Comparison of ENCODE assay signal across 16 cellular contexts in genomic region chr14:79275367-79275655, GRCh38.
DNase-seq lines count a peak whose midpoint lies in the region; ATAC-seq and TF ChIP-seq lines count a peak whose summit lies in the region.
"Had no signal": no experiment of that assay in that cellular context is flagged by ENCODE, and none has a peak within 500 bp of the region (broad histone marks: within the 10 kb centered on the region; RNA-seq: fewer than 3 reads in every experiment).

No MANE protein-coding gene starts in this region.

- TF ChIP-seq CTCF in neural cell (IDR thresholded peaks at IDR 0.05; ENCODE audit: poor library complexity, severe bottlenecking): no peak
- TF ChIP-seq CTCF in CD8-positive, alpha-beta T cell (IDR thresholded peaks at IDR 0.05): no peak

- H2AFZ ChIP-seq in neural cell (ENCODE audit: low read depth, low read length): no peak overlapping the region

- peaks cover 4% of the 10 kb centered on the region for H3F3A ChIP-seq in neural cell (ENCODE audit: insufficient read depth, low read length, poor library complexity, severe bottlenecking)

- no peak overlapping the region for H3K27ac Mint-ChIP-seq in CD8-positive, alpha-beta T cell
- H3K27ac Mint-ChIP-seq: CD4-positive, CD25-positive, alpha-beta regulatory T cell had no signal

- H3K27me3 ChIP-seq in neural cell (ENCODE audit: insufficient read depth, low read depth, low read length): no peaks in the 10 kb centered on the region
- no peaks in the 10 kb centered on the region for H3K27me3 ChIP-seq in CD8-positive, alpha-beta T cell (ENCODE audit: insufficient read depth, low read length)
- H3K27me3 ChIP-seq: BLaER1 treated with 17β-estradiol and CSF1 and Interleukin-3, amounts not matched to agents 10 nM and 100 nM had no signal

- no peak overlapping the region for H3K27ac ChIP-seq in neural cell (ENCODE audit: low read length)
- no peak overlapping the region for H3K27ac ChIP-seq in CD8-positive, alpha-beta T cell (ENCODE audit: low read depth, low read length)
- H3K27ac ChIP-seq: BLaER1 treated with 17β-estradiol and CSF1 and Interleukin-3, amounts not matched to agents 10 nM and 100 nM had no signal

- CTCF ChIA-PET in CD8-positive, alpha-beta T cell (lab: Charles Lee): interaction anchor here (0.6 to 1.0 kb wide), 2 partner anchors 13 to 305 kb away, joined by 3 to 5 read pairs; no protein-coding TSS in a partner anchor

- no peak for TF ChIP-seq RAD21 in neural cell (conservative IDR thresholded peaks at IDR 0.05)

- no peaks in the 10 kb centered on the region for H3K9me3 Mint-ChIP-seq in CD8-positive, alpha-beta T cell

- no peaks in the 10 kb centered on the region for H3K9me3 ChIP-seq in neural cell (ENCODE audit: low read length)
- H3K9me3 ChIP-seq in CD8-positive, alpha-beta T cell (ENCODE audit: low read length): no peaks in the 10 kb centered on the region

- H3K4me1 Mint-ChIP-seq in CD8-positive, alpha-beta T cell (ENCODE audit: low read depth): no peaks in the 10 kb centered on the region
- H3K4me1 Mint-ChIP-seq: CD4-positive, CD25-positive, alpha-beta regulatory T cell had no signal

- H3K4me2 ChIP-seq in neural cell (ENCODE audit: low read length): no peak overlapping the region
- H3K4me2 ChIP-seq: BLaER1 treated with 17β-estradiol and CSF1 and Interleukin-3, amounts not matched to agents 10 nM and 100 nM had no signal

- H3K9me2 ChIP-seq in neural cell (ENCODE audit: insufficient read depth, low read length): no peaks in the 10 kb centered on the region

- TF ChIP-seq EP300 in neural cell (conservative IDR thresholded peaks at IDR 0.05; ENCODE audit: poor library complexity, severe bottlenecking): no peak

- H3K36me3 ChIP-seq in neural cell (ENCODE audit: insufficient read depth, low read length): no peaks in the 10 kb centered on the region
- H3K36me3 ChIP-seq in CD8-positive, alpha-beta T cell (ENCODE audit: insufficient read depth, low read length): no peaks in the 10 kb centered on the region
- H3K36me3 ChIP-seq: BLaER1 treated with 17β-estradiol and CSF1 and Interleukin-3, amounts not matched to agents 10 nM and 100 nM had no signal

- ATAC-seq in GM21528 (IDR thresholded peaks at IDR 0.05; ENCODE audit: low FRiP score, unreplicated experiment): no peak
- ATAC-seq in CD8-positive, alpha-beta T cell: no peak
- ATAC-seq: HepG2 had no signal

- POLR2A ChIA-PET in CD8-positive, alpha-beta T cell (lab: Charles Lee): no interaction called here

- H3K4me1 ChIP-seq in CD8-positive, alpha-beta T cell (ENCODE audit: insufficient read depth, low read length): no peaks in the 10 kb centered on the region
- H3K4me1 ChIP-seq: BLaER1 treated with 17β-estradiol and CSF1 and Interleukin-3, amounts not matched to agents 10 nM and 100 nM had no signal

- H3K4me3 ChIP-seq in neural cell (ENCODE audit: low read length): no peak overlapping the region
- H3K4me3 ChIP-seq in CD8-positive, alpha-beta T cell (ENCODE audit: low read depth, low read length): no peak overlapping the region
- H3K4me3 ChIP-seq: BLaER1 treated with 17β-estradiol and CSF1 and Interleukin-3, amounts not matched to agents 10 nM and 100 nM had no signal

- H3K36me3 Mint-ChIP-seq in CD8-positive, alpha-beta T cell: no peaks in the 10 kb centered on the region
- H3K36me3 Mint-ChIP-seq: CD4-positive, CD25-positive, alpha-beta regulatory T cell had no signal

- peaks cover 22% of the 10 kb centered on the region for H3K79me2 ChIP-seq in neural cell (replicated peaks; ENCODE audit: insufficient read depth, low read length)

- peak; percentile 42 for DNase-seq in NCI-H2171 treated with DMSO at 0.1 percent for 48 hours (lab: John Stamatoyannopoulos, UW)
- no peak for DNase-seq in NCI-H2171 (lab: John Stamatoyannopoulos, UW)
- DNase-seq in NCI-H526 treated with DMSO at 0.1 percent for 48 hours (lab: John Stamatoyannopoulos, UW): peak; percentile 42
- no peak for DNase-seq in CD8-positive, alpha-beta T cell
- no peak for DNase-seq in DMS53 treated with DMSO at 0.1 percent for 48 hours (lab: John Stamatoyannopoulos, UW; ENCODE audit: unreplicated experiment)
- DNase-seq: ACHN; Calu3; CD4-positive, CD25-positive, alpha-beta regulatory T cell; DMS153; DND-41; GF-D8; HCEC 1CT had no signal

- H3K9ac ChIP-seq in neural cell (ENCODE audit: low read length): no peak overlapping the region
- H3K9ac ChIP-seq: BLaER1 treated with 17β-estradiol and CSF1 and Interleukin-3, amounts not matched to agents 10 nM and 100 nM had no signal

- H3K27me3 Mint-ChIP-seq in CD8-positive, alpha-beta T cell (ENCODE audit: low read depth): peaks cover 24% of the 10 kb centered on the region

- H3K4me3 Mint-ChIP-seq in CD8-positive, alpha-beta T cell: no peak overlapping the region
- H3K4me3 Mint-ChIP-seq: CD4-positive, CD25-positive, alpha-beta regulatory T cell had no signal

- intact Hi-C loops in CD8-positive, alpha-beta T cell (cut with DNase I, micrococcal nuclease): no loop called here

- no peaks in the 10 kb centered on the region for H4K20me1 ChIP-seq in neural cell (ENCODE audit: insufficient read depth)
- H4K20me1 ChIP-seq: BLaER1 treated with 17β-estradiol and CSF1 and Interleukin-3, amounts not matched to agents 10 nM and 100 nM had no signal

TF ChIP-seq in neural cell, 6 proteins besides CTCF, POLR2A, EP300 and RAD21:
- TF ChIP-seq REST (IDR thresholded peaks at IDR 0.05; ENCODE audit: borderline replicate concordance) (no peak), SMC3 (conservative IDR thresholded peaks at IDR 0.05; ENCODE audit: poor library complexity) (peak; percentile 17)

Comparison
In these comparisons a context has a peak if more than half of its experiments do, and no peak if none do; other contexts are left out.
1. DNase-seq: peak in NCI-H2171 treated with DMSO at 0.1 percent for 48 hours (single experiment) and NCI-H526 treated with DMSO at 0.1 percent for 48 hours (single experiment); none in NCI-H2171 (single experiment), CD8-positive, alpha-beta T cell (0 of 7) and DMS53 treated with DMSO at 0.1 percent for 48 hours (single experiment).